ENCODE assay signal across 8 cellular contexts in genomic region chr4:8191136-8191747, GRCh38. TPM values are rescaled to one million over a fixed set of nuclear protein-coding genes. Genes with fewer than 3 reads are reported as not detected.
DNase-seq lines count a peak whose midpoint lies in the region; ATAC-seq, FAIRE-seq and TF ChIP-seq lines count a peak whose summit lies in the region.

No MANE protein-coding gene starts in this region.

- peaks cover 2% of the 10 kb centered on the region for H3K36me3 Mint-ChIP-seq in astrocyte (ENCODE audit: low read depth, unreplicated experiment)

- H3K4me2 ChIP-seq in astrocyte (ENCODE audit: low read length) (peak overlapping the region; percentile 49), keratinocyte (ENCODE audit: control insufficient read depth, extremely low read depth, insufficient read depth, low read depth, low read length) (peak overlapping the region; percentile 29)

- no peaks in the 10 kb centered on the region for H3K9me3 Mint-ChIP-seq in astrocyte (ENCODE audit: unreplicated experiment)

- H3K27ac ChIP-seq in astrocyte (ENCODE audit: low read depth, low read length) (peak overlapping the region; percentile 28), keratinocyte (ENCODE audit: control insufficient read depth, insufficient read depth, low read length) (peak overlapping the region; percentile 54), thymus (ENCODE audit: low read depth) (peak overlapping the region; percentile 36)

- H3K4me1 Mint-ChIP-seq in astrocyte (ENCODE audit: low read depth, unreplicated experiment): no peaks in the 10 kb centered on the region

- H3K9me1 ChIP-seq in keratinocyte (ENCODE audit: control insufficient read depth, extremely low read depth, insufficient read depth, low read length): no peaks in the 10 kb centered on the region

- ATAC-seq in GM18511 (IDR thresholded peaks at IDR 0.05; ENCODE audit: unreplicated experiment): peak; percentile 52
- peak; percentile 52 for ATAC-seq in HG03378 (IDR thresholded peaks at IDR 0.05; ENCODE audit: unreplicated experiment)

- H3K4me1 ChIP-seq in astrocyte (ENCODE audit: insufficient read depth, low read length): peaks cover 11% of the 10 kb centered on the region
- H3K4me1 ChIP-seq in keratinocyte (ENCODE audit: control insufficient read depth, extremely low read depth, insufficient read depth, low read length): peaks cover 40% of the 10 kb centered on the region
- H3K4me1 ChIP-seq in thymus (ENCODE audit: control insufficient read depth, insufficient read depth, low read length): peaks cover 31% of the 10 kb centered on the region

- FAIRE-seq in astrocyte (lab: Jason Lieb, UNC) (no peak), keratinocyte (lab: Jason Lieb, UNC) (peak; percentile 91)

- no peak overlapping the region for H3K27ac Mint-ChIP-seq in astrocyte (ENCODE audit: unreplicated experiment)

- no peak overlapping the region for H3K4me3 ChIP-seq in astrocyte (ENCODE audit: insufficient read depth, low read depth, low read length)
- H3K4me3 ChIP-seq in keratinocyte (ENCODE audit: control insufficient read depth in 2 of 3, extremely low read depth in 1 of 3, insufficient read depth in 2 of 3, low read depth in 1 of 3, low read length in 3 of 3): no peak overlapping the region
- no peak overlapping the region for H3K4me3 ChIP-seq in thymus (ENCODE audit: low read length)
- H3K4me3 ChIP-seq in foreskin fibroblast (ENCODE audit: low read depth in 1 of 2, low read length in 2 of 2): no peak overlapping the region

- peak; percentile 63 for DNase-seq in astrocyte (ENCODE audit: low read depth)
- DNase-seq in keratinocyte (ENCODE audit: low read depth, low spot score): no peak
- DNase-seq in foreskin fibroblast: no peak
- no peak for DNase-seq in ecto neural progenitor cell (ENCODE audit: low spot score)
- DNase-seq in AG08395 (ENCODE audit: low spot score): no peak

- H4K20me1 ChIP-seq in astrocyte (ENCODE audit: insufficient read depth, low read length) (no peaks in the 10 kb centered on the region), keratinocyte (ENCODE audit: control insufficient read depth, extremely low read depth, insufficient read depth, low read length) (no peaks in the 10 kb centered on the region)

- dilution Hi-C loops in keratinocyte (cut with MboI; ENCODE audit: extremely low pct_ligation_motif_present, low sequenced_read_pairs): no loop called here

- H3K27me3 ChIP-seq in astrocyte (ENCODE audit: insufficient read depth, low read length) (peaks cover 6% of the 10 kb centered on the region), keratinocyte (ENCODE audit: control insufficient read depth, extremely low read depth, insufficient read depth, low read length) (no peaks in the 10 kb centered on the region), thymus (ENCODE audit: control insufficient read depth, insufficient read depth) (no peaks in the 10 kb centered on the region)

- no peak overlapping the region for H3K9ac ChIP-seq in astrocyte (ENCODE audit: low read length)
- H3K9ac ChIP-seq in keratinocyte (ENCODE audit: control insufficient read depth, extremely low read depth, insufficient read depth, low read length): peak overlapping the region; percentile 47

- H3K9me3 ChIP-seq in astrocyte (ENCODE audit: insufficient read depth, low read depth, low read length) (no peaks in the 10 kb centered on the region), keratinocyte (ENCODE audit: control insufficient read depth, low read depth, low read length) (no peaks in the 10 kb centered on the region), thymus (ENCODE audit: control insufficient read depth) (no peaks in the 10 kb centered on the region)

- TF ChIP-seq CTCF in astrocyte (IDR thresholded peaks at IDR 0.05; ENCODE audit: insufficient read depth, low read depth, low read length): no peak
- no peak for TF ChIP-seq CTCF in keratinocyte (optimal IDR thresholded peaks at IDR 0.05 in 1 of 3, IDR thresholded peaks at IDR 0.05 in 1 of 3, conservative IDR thresholded peaks at IDR 0.05 in 1 of 3; ENCODE audit: extremely low read depth in 1 of 3, insufficient read depth in 2 of 3, low read length in 3 of 3)
- TF ChIP-seq CTCF in foreskin fibroblast (IDR thresholded peaks at IDR 0.05; ENCODE audit: low read depth, low read length): no peak

- WGBS in thymus: 53% methylated on average over 23 of the region's 23 CpGs

- no peaks in the 10 kb centered on the region for H3K79me2 ChIP-seq in astrocyte (ENCODE audit: insufficient read depth, low read length)
- H3K79me2 ChIP-seq in keratinocyte (ENCODE audit: control insufficient read depth, insufficient read depth, low read length): no peaks in the 10 kb centered on the region

- peaks cover 33% of the 10 kb centered on the region for H3K27me3 Mint-ChIP-seq in astrocyte (ENCODE audit: low read depth, unreplicated experiment)

- no peak overlapping the region for H3K4me3 Mint-ChIP-seq in astrocyte (ENCODE audit: unreplicated experiment)

- H3K36me3 ChIP-seq in astrocyte (ENCODE audit: insufficient read depth, low read length) (no peaks in the 10 kb centered on the region), keratinocyte (ENCODE audit: control insufficient read depth in 2 of 2, extremely low read depth in 1 of 2, insufficient read depth in 2 of 2, low read length in 2 of 2) (no peaks in the 10 kb centered on the region), thymus (ENCODE audit: control insufficient read depth, insufficient read depth) (no peaks in the 10 kb centered on the region)

- H2AFZ ChIP-seq in astrocyte (ENCODE audit: low read depth, low read length): peak overlapping the region; percentile 48
- H2AFZ ChIP-seq in keratinocyte (ENCODE audit: control insufficient read depth, low read length): peak overlapping the region; percentile 44

RNA-seq across cellular contexts. Expression of gene SH3TC1, which starts 7.8 kb away (rescaled TPM):
- 1.2 and 1.8 TPM in 2 replicates for total RNA-seq in astrocyte
- polyA plus RNA-seq in keratinocyte (12.0 to 22.1 TPM (median 12.3 TPM) in 3 replicates), thymus (114 TPM)
- polyA plus RNA-seq in keratinocyte (2011; ENCODE audit: low read depth): 4.0 TPM
- 3.3 and 7.9 TPM in 2 replicates for polyA plus RNA-seq in keratinocyte (2011; cell fraction: cytosol; rRNA removed)
- polyA plus RNA-seq in keratinocyte (2011; cell fraction: nucleus; rRNA removed): 28.3 and 44.2 TPM in 2 replicates
- 7.2 and 21.2 TPM in 2 replicates for polyA plus RNA-seq in keratinocyte (2012; ENCODE audit: low replicate concordance)
- 22.2 to 29.7 TPM (median 27.2 TPM) in 3 replicates for polyA minus RNA-seq in keratinocyte
- 35.5 TPM for polyA minus RNA-seq in keratinocyte (2011; cell fraction: cytosol; rRNA and poly(A)+ RNA removed)
- polyA minus RNA-seq in keratinocyte (2011; cell fraction: nucleus; rRNA and poly(A)+ RNA removed): 48.6 and 60.5 TPM in 2 replicates

RNA-seq across cellular contexts. Expression of gene ABLIM2, which starts 32.6 kb away (rescaled TPM):
- 0.36 and 0.50 TPM in 2 replicates for total RNA-seq in astrocyte
- polyA plus RNA-seq in keratinocyte (0.94 to 3.0 TPM (median 1.1 TPM) in 3 replicates), thymus (7.4 TPM)
- polyA plus RNA-seq in keratinocyte (2011; ENCODE audit: low read depth): 3.8 TPM
- polyA plus RNA-seq in keratinocyte (2011; cell fraction: cytosol; rRNA removed): 1.1 and 2.0 TPM in 2 replicates
- 1.5 and 3.6 TPM in 2 replicates for polyA plus RNA-seq in keratinocyte (2011; cell fraction: nucleus; rRNA removed)
- polyA plus RNA-seq in keratinocyte (2012; ENCODE audit: low replicate concordance): 1.3 and 9.7 TPM in 2 replicates
- 0.80 to 5.3 TPM (median 3.7 TPM) in 3 replicates for polyA minus RNA-seq in keratinocyte
- polyA minus RNA-seq in keratinocyte (2011; cell fraction: cytosol; rRNA and poly(A)+ RNA removed): 1.7 TPM
- 1.6 and 4.2 TPM in 2 replicates for polyA minus RNA-seq in keratinocyte (2011; cell fraction: nucleus; rRNA and poly(A)+ RNA removed)
